In genomic region chr9:106333487-106333886, GRCh38 we compare ENCODE assay signal across 14 cellular contexts.
DNase-seq lines count a peak whose midpoint lies in the region; ATAC-seq, FAIRE-seq and TF ChIP-seq lines count a peak whose summit lies in the region.
"Had no signal": no experiment of that assay in that cellular context is flagged by ENCODE, and none has a peak within 500 bp of the region (broad histone marks: within the 10 kb centered on the region; RNA-seq: fewer than 3 reads in every experiment).

No MANE protein-coding gene starts in this region.

- no peak overlapping the region for H3K4me3 ChIP-seq in transverse colon
- H3K4me3 ChIP-seq: lung had no signal

- H3K36me3 ChIP-seq in transverse colon: no peaks in the 10 kb centered on the region

- no peak for TF ChIP-seq EP300 in transverse colon (IDR thresholded peaks at IDR 0.05; ENCODE audit: low read depth)

- no peak for TF ChIP-seq POLR2A in transverse colon (IDR thresholded peaks at IDR 0.05)

- FAIRE-seq in RCC 7860 (lab: Jason Lieb, UNC): no peak

- H3K9me3 ChIP-seq in transverse colon: no peaks in the 10 kb centered on the region

- WGBS in transverse colon (ENCODE audit: low coverage in 1 of 2), 2 donors: 55 to 59% methylated on average over 3 to 4 of the region's 4 CpGs

- peak; percentile 91 for DNase-seq in NCI-H1092 treated with DMSO at 0.1 percent for 48 hours (lab: John Stamatoyannopoulos, UW)
- peak; percentile 43 for DNase-seq in NCI-H2081 treated with DMSO at 0.1 percent for 48 hours (lab: John Stamatoyannopoulos, UW)
- DNase-seq in NCI-H82 treated with DMSO at 0.1 percent for 48 hours (lab: John Stamatoyannopoulos, UW; ENCODE audit: unreplicated experiment): peak; percentile 88
- no peak for DNase-seq in left colon
- no peak for DNase-seq in transverse colon
- no peak for DNase-seq in middle frontal gyrus (ENCODE audit: extremely low spot score, low spot score)
- DNase-seq in RCC 7860 (ENCODE audit: low spot score): no peak
- DNase-seq: activated CD4-positive, alpha-beta T cell treated with anti-CD3 and anti-CD28 coated beads, Interleukin-2, amount 50 U/mL, for 4 hours; effector CD4-positive, alpha-beta T cell; naive thymus-derived CD4-positive, alpha-beta T cell; posterior cingulate gyrus; stimulated activated CD4-positive, alpha-beta T cell treated with anti-CD3 and anti-CD28 coated beads, Interleukin-4, amount 100 ng/mL, for 24 hours; substantia nigra had no signal

- TF ChIP-seq CTCF in transverse colon (IDR thresholded peaks at IDR 0.05): no peak

- H3K4me1 ChIP-seq in transverse colon: no peaks in the 10 kb centered on the region

- in situ Hi-C loops in transverse colon (cut with MboI; ENCODE audit: low pct_ligation_motif_present in 1 of 4, low pct_unique_long_range_greater_than_20kb in 1 of 4, low sequenced_read_pairs in 3 of 4): no loop called here

- intact Hi-C loops in left colon (cut with DNase I, micrococcal nuclease): no loop called here
- intact Hi-C loops in transverse colon (cut with DNase I; ENCODE audit: low total_unique reads): no loop called here

- ATAC-seq in left colon: peak; percentile 43
- ATAC-seq: naive thymus-derived CD4-positive, alpha-beta T cell had no signal

- H3K27me3 ChIP-seq in transverse colon: no peaks in the 10 kb centered on the region

- no peak overlapping the region for H3K27ac ChIP-seq in transverse colon

Comparison
In these comparisons a context has a peak if more than half of its experiments do, and no peak if none do; other contexts are left out.
1. DNase-seq: peak in NCI-H1092 treated with DMSO at 0.1 percent for 48 hours (single experiment), NCI-H2081 treated with DMSO at 0.1 percent for 48 hours (single experiment) and NCI-H82 treated with DMSO at 0.1 percent for 48 hours (single experiment); none in left colon (0 of 2), transverse colon (single experiment), middle frontal gyrus (single experiment) and RCC 7860 (single experiment).